15 cellular contexts compared by ENCODE assay signal in genomic region chr4:136861081-136861480, GRCh38.
"Had no signal": no experiment of that assay in that cellular context is flagged by ENCODE, and none has a peak within 500 bp of the region (broad histone marks: within the 10 kb centered on the region; RNA-seq: fewer than 3 reads in every experiment).

No MANE protein-coding gene starts in this region.

- H3K27ac ChIP-seq: breast epithelium, dorsolateral prefrontal cortex, heart right ventricle, lower lobe of right lung, prostate gland, right lobe of liver, suprapubic skin had no signal

- ATAC-seq: activated T-cell treated with anti-CD3 and anti-CD28 coated beads, Interleukin-2, amount 50 U/mL, for 72 hours; esophagus mucosa; heart right ventricle; left cardiac atrium; lower lobe of right lung; right lobe of liver; stimulated activated naive CD8-positive, alpha-beta T cell treated with anti-CD3 and anti-CD28 coated beads, Interleukin-15, Interleukin-2, amounts not matched to agents 100 U/mL and 50 U/mL, for 24 hours had no signal

- DNase-seq: activated CD4-positive, alpha-beta T cell treated with anti-CD3 and anti-CD28 coated beads, Interleukin-2, amount 10 ng/mL, durations not matched to agents 7 days and 5 days; activated CD8-positive, alpha-beta memory T cell treated with anti-CD3 and anti-CD28 coated beads, Interleukin-2, amount 50 U/mL, for 48 hours; activated gamma-delta T cell; activated T-cell treated with anti-CD3 and anti-CD28 coated beads, Interleukin-2, amount 50 U/mL, for 72 hours; dorsolateral prefrontal cortex; heart right ventricle; left cardiac atrium; lower lobe of right lung; right lobe of liver; stimulated activated naive CD8-positive, alpha-beta T cell treated with anti-CD3 and anti-CD28 coated beads, Interleukin-15, Interleukin-2, amounts not matched to agents 100 U/mL and 50 U/mL, for 24 hours; trophoblast cell had no signal

- H3K4me3 ChIP-seq: breast epithelium, dorsolateral prefrontal cortex, heart right ventricle, lower lobe of right lung, prostate gland, right lobe of liver, suprapubic skin had no signal
